ENCODE assay signal across 18 cellular contexts in genomic region chr5:172085738-172086137, GRCh38.
DNase-seq lines count a peak whose midpoint lies in the region; ATAC-seq, FAIRE-seq and TF ChIP-seq lines count a peak whose summit lies in the region.
"Had no signal": no experiment of that assay in that cellular context is flagged by ENCODE, and none has a peak within 500 bp of the region (broad histone marks: within the 10 kb centered on the region; RNA-seq: fewer than 3 reads in every experiment).

No MANE protein-coding gene starts in this region.

- H3K4me1 ChIP-seq in CD4-positive, CD25-positive, alpha-beta regulatory T cell (ENCODE audit: control insufficient read depth, insufficient read depth, low read length, poor library complexity, severe bottlenecking), result no peaks in the 10 kb centered on the region
- no peaks in the 10 kb centered on the region for H3K4me1 ChIP-seq in small intestine (ENCODE audit: control insufficient read depth in 2 of 2, insufficient read depth in 1 of 2, low read depth in 1 of 2, low read length in 1 of 2)
- H3K4me1 ChIP-seq: ascending aorta, right lobe of liver, vagina had no signal

- WGBS in small intestine, 3 donors, result 96 to 99% (median 96%) methylated on average over 10 of the region's 10 CpGs

- peak overlapping the region in 1 of 4 donors; percentile 51 for H3K4me3 Mint-ChIP-seq in CD4-positive, CD25-positive, alpha-beta regulatory T cell
- H3K4me3 Mint-ChIP-seq in central memory CD8-positive, alpha-beta T cell, result no peak overlapping the region
- peak overlapping the region; percentile 9 for H3K4me3 Mint-ChIP-seq in natural killer cell
- H3K4me3 Mint-ChIP-seq: activated T-helper 1 cell treated with anti-CD3 and anti-CD28 coated beads, Interleukin-12 subunit alpha, Interleukin-12 subunit beta, Interleukin-2, Interleukin-4 antibody, amounts not matched to agents 30 ng/mL and 10 ng/mL and 1 ng/mL, durations not matched to agents 14 hours and 24 hours and 36 hours had no signal

- H3K4me3 ChIP-seq in CD4-positive, CD25-positive, alpha-beta regulatory T cell (ENCODE audit: low read depth, low read length), result no peak overlapping the region
- no peak overlapping the region for H3K4me3 ChIP-seq in small intestine (ENCODE audit: low read depth in 1 of 2, low read length in 2 of 2)
- H3K4me3 ChIP-seq: ascending aorta, right lobe of liver, vagina had no signal

- H3K27ac Mint-ChIP-seq in CD4-positive, CD25-positive, alpha-beta regulatory T cell, result peak overlapping the region in 2 of 3 donors; percentile 78 to 91
- H3K27ac Mint-ChIP-seq in central memory CD8-positive, alpha-beta T cell (ENCODE audit: low read depth), result peak overlapping the region; percentile 16
- H3K27ac Mint-ChIP-seq in natural killer cell, result peak overlapping the region; percentile 85 to 89

- no peak for TF ChIP-seq CTCF in natural killer cell (IDR thresholded peaks at IDR 0.05)

- no peak for ATAC-seq in CD4-positive, CD25-positive, alpha-beta regulatory T cell (ENCODE audit: low read depth in 2 of 2)
- ATAC-seq in central memory CD8-positive, alpha-beta T cell (replicated peaks; ENCODE audit: extremely low read depth, poor library complexity, severe bottlenecking), result no peak
- ATAC-seq in natural killer cell (peak in 1 of 3 donors; percentile 13), HG02970 (IDR thresholded peaks at IDR 0.05; ENCODE audit: low FRiP score, unreplicated experiment) (no peak), HG03457 (IDR thresholded peaks at IDR 0.05; ENCODE audit: unreplicated experiment) (no peak)

- peaks cover 0 to 1% (median 0%) of the 10 kb centered on the region in 7 donors for H3K9me3 Mint-ChIP-seq in CD4-positive, CD25-positive, alpha-beta regulatory T cell
- no peaks in the 10 kb centered on the region for H3K9me3 Mint-ChIP-seq in central memory CD8-positive, alpha-beta T cell
- no peaks in the 10 kb centered on the region for H3K9me3 Mint-ChIP-seq in natural killer cell
- H3K9me3 Mint-ChIP-seq: activated T-helper 1 cell treated with anti-CD3 and anti-CD28 coated beads, Interleukin-12 subunit alpha, Interleukin-12 subunit beta, Interleukin-2, Interleukin-4 antibody, amounts not matched to agents 30 ng/mL and 10 ng/mL and 1 ng/mL, durations not matched to agents 14 hours and 24 hours and 36 hours had no signal

- no peak for DNase-seq in CD4-positive, CD25-positive, alpha-beta regulatory T cell
- DNase-seq in GM12891 (ENCODE audit: insufficient read length, low spot score) (no peak), natural killer cell (no peak), small intestine (no peak)
- DNase-seq in central memory CD8-positive, alpha-beta T cell (ENCODE audit: low spot score in 2 of 2), result no peak
- DNase-seq: KBM-7; kidney glomerular epithelial cell; midbrain; NCI-H2029; stimulated activated CD4-positive, alpha-beta T cell treated with anti-CD3 and anti-CD28 coated beads, Interleukin-2, amount 100 ng/mL, for 24 hours had no signal

- H3K27me3 ChIP-seq in CD4-positive, CD25-positive, alpha-beta regulatory T cell (ENCODE audit: control insufficient read depth, insufficient read depth, low read length), result no peaks in the 10 kb centered on the region
- no peaks in the 10 kb centered on the region for H3K27me3 ChIP-seq in small intestine (ENCODE audit: control insufficient read depth in 2 of 2, insufficient read depth in 2 of 2, low read length in 2 of 2)
- H3K27me3 ChIP-seq: ascending aorta, right lobe of liver, vagina had no signal

- peaks cover 63% of the 10 kb centered on the region for H3K36me3 ChIP-seq in CD4-positive, CD25-positive, alpha-beta regulatory T cell (ENCODE audit: control insufficient read depth, insufficient read depth, low read length)
- peaks cover 2% of the 10 kb centered on the region in 2 donors for H3K36me3 ChIP-seq in small intestine (ENCODE audit: control insufficient read depth in 2 of 2, insufficient read depth in 2 of 2, low read length in 2 of 2)

- peaks cover 0 to 16% (median 9%) of the 10 kb centered on the region in 4 donors for H3K4me1 Mint-ChIP-seq in CD4-positive, CD25-positive, alpha-beta regulatory T cell
- no peaks in the 10 kb centered on the region for H3K4me1 Mint-ChIP-seq in central memory CD8-positive, alpha-beta T cell
- H3K4me1 Mint-ChIP-seq in natural killer cell, result peaks cover 8 to 28% of the 10 kb centered on the region in 2 donors

- intact Hi-C loops in natural killer cell (cut with micrococcal nuclease), result no loop called here

- peaks cover 39% of the 10 kb centered on the region for H3K36me3 Mint-ChIP-seq in CD4-positive, CD25-positive, alpha-beta regulatory T cell
- H3K36me3 Mint-ChIP-seq in central memory CD8-positive, alpha-beta T cell (ENCODE audit: insufficient read depth), result peaks cover 67% of the 10 kb centered on the region
- no peaks in the 10 kb centered on the region for H3K36me3 Mint-ChIP-seq in natural killer cell

- H3K27me3 Mint-ChIP-seq in CD4-positive, CD25-positive, alpha-beta regulatory T cell, result no peaks in the 10 kb centered on the region
- H3K27me3 Mint-ChIP-seq in central memory CD8-positive, alpha-beta T cell, result no peaks in the 10 kb centered on the region
- H3K27me3 Mint-ChIP-seq in natural killer cell (ENCODE audit: low read depth in 2 of 2), result no peaks in the 10 kb centered on the region

- FAIRE-seq in GM12891 (lab: Jason Lieb, UNC), result no peak
- FAIRE-seq in small intestine (lab: Jason Lieb, UNC), result no peak
- FAIRE-seq: colon, G401.6 had no signal

- H3K9me3 ChIP-seq in CD4-positive, CD25-positive, alpha-beta regulatory T cell (ENCODE audit: control insufficient read depth in 2 of 2, low read length in 2 of 2), result no peaks in the 10 kb centered on the region
- H3K9me3 ChIP-seq in small intestine (ENCODE audit: control insufficient read depth, low read depth), result no peaks in the 10 kb centered on the region
- H3K9me3 ChIP-seq: ascending aorta, right lobe of liver, vagina had no signal

- no peak for TF ChIP-seq POLR2A in GM12891 (IDR thresholded peaks at IDR 0.05; ENCODE audit: low read depth, low read length)

- H3K27ac ChIP-seq in CD4-positive, CD25-positive, alpha-beta regulatory T cell (ENCODE audit: insufficient read depth, low read length, poor library complexity, severe bottlenecking), result no peak overlapping the region
- no peak overlapping the region for H3K27ac ChIP-seq in small intestine (ENCODE audit: low read depth in 1 of 2, low read length in 1 of 2)
- H3K27ac ChIP-seq: ascending aorta, right lobe of liver, vagina had no signal

TF ChIP-seq in GM12891, 5 proteins besides CTCF, POLR2A, EP300 and RAD21:
- TF ChIP-seq TAF1 (IDR thresholded peaks at IDR 0.05; ENCODE audit: low read depth, low read length), result no peak
- no peak for TF ChIP-seq SPI1 (IDR thresholded peaks at IDR 0.05; ENCODE audit: low read depth, low read length)
- TF ChIP-seq PAX5 (IDR thresholded peaks at IDR 0.05; ENCODE audit: insufficient read depth, low read length, severe bottlenecking), result no peak
- TF ChIP-seq POLR2AphosphoS5 (IDR thresholded peaks at IDR 0.05; ENCODE audit: low read depth, low read length), result 0 out of 2 replicates have a peak, but pooled peaks have one; percentile 46
- no peak for TF ChIP-seq POU2F2 (IDR thresholded peaks at IDR 0.05; ENCODE audit: low read depth, low read length)

Comparison
In these comparisons a context has a peak if more than half of its experiments do, and no peak if none do; other contexts are left out.
1. H3K27ac Mint-ChIP-seq: peak in every context shown above with its lines; median percentile 87 in natural killer cell; 84 in CD4-positive, CD25-positive, alpha-beta regulatory T cell; 16 in central memory CD8-positive, alpha-beta T cell.